ENCODE assay signal across 19 cellular contexts in genomic region chr12:108765289-108765764, GRCh38.
"Had no signal": no experiment of that assay in that cellular context is flagged by ENCODE, and none has a peak within 500 bp of the region (broad histone marks: within the 10 kb centered on the region; RNA-seq: fewer than 3 reads in every experiment).

No MANE protein-coding gene starts in this region.

- H3K9me3 ChIP-seq: colonic mucosa, mucosa of descending colon, pancreas, tibial nerve had no signal

- H3K4me3 Mint-ChIP-seq: naive thymus-derived CD8-positive, alpha-beta T cell had no signal

- H3K27ac Mint-ChIP-seq: progenitor cell of endocrine pancreas had no signal

- H2AFZ ChIP-seq: hepatocyte had no signal

- H3K27ac ChIP-seq: colonic mucosa, foreskin keratinocyte, hepatocyte, pancreas, tibial nerve had no signal

- H3K4me1 ChIP-seq: colonic mucosa had no signal

- H3K4me2 ChIP-seq: hepatocyte, smooth muscle cell had no signal

- H3K36me3 ChIP-seq: colonic mucosa, pancreas, tibial nerve had no signal

- H3K4me3 ChIP-seq: colonic mucosa, hepatocyte, mucosa of descending colon, pancreas, smooth muscle cell, tibial nerve had no signal

- ATAC-seq: foreskin keratinocyte; left colon; mucosa of descending colon; naive thymus-derived CD8-positive, alpha-beta T cell; pancreas; right cardiac atrium had no signal

- FAIRE-seq: endothelial cell of umbilical vein, kidney, pancreas had no signal

- H3K9me3 Mint-ChIP-seq: naive thymus-derived CD8-positive, alpha-beta T cell had no signal

- H3K36me3 Mint-ChIP-seq: naive thymus-derived CD8-positive, alpha-beta T cell had no signal

- H3K27me3 ChIP-seq: colonic mucosa, hepatocyte, pancreas had no signal

- H3K79me2 ChIP-seq: hepatocyte had no signal

- DNase-seq: colonic mucosa; dermis blood vessel endothelial cell; erythroblast; foreskin keratinocyte; kidney; left colon; mammary epithelial cell; mucosa of descending colon; naive thymus-derived CD8-positive, alpha-beta T cell; nucleus accumbens; pancreas; stimulated activated CD4-positive, alpha-beta T cell treated with anti-CD3 and anti-CD28 coated beads, Interleukin-2, amount 100 ng/mL, for 48 hours; stimulated activated naive CD4-positive, alpha-beta T cell treated with Interleukin-2 at 50 U/mL for 16 hours had no signal
